8 cellular contexts compared by ENCODE assay signal in the genomic region with DNA sequence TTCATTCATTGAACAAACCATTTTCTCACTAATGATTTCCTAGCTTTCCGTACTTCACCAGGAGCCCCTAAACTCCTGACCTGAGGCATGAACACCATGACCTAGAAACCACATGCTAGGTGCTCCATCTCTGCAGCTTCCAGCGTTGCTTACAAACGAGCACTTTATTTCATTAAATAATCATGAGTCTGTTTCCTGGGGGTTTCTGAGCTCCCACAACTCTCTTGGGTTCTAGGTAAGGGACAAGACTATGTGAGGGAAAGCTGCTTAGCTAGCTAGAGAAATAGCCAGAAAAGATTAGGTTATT. TPM values are rescaled to one million over a fixed set of nuclear protein-coding genes. Genes with fewer than 3 reads are reported as not detected.
A peak's percentile ranks its signal among the peaks of the same experiment; 100 is the strongest.
DNase-seq lines count a peak whose midpoint lies in the region; ATAC-seq, FAIRE-seq and TF ChIP-seq lines count a peak whose summit lies in the region.

No MANE protein-coding gene starts in this region.

- no peak for DNase-seq in activated CD4-positive, alpha-beta T cell treated with anti-CD3 and anti-CD28 coated beads for 36 hours
- DNase-seq in activated CD4-positive, alpha-beta T cell treated with anti-CD3 and anti-CD28 coated beads for 48 hours, result no peak
- no peak for DNase-seq in keratinocyte (ENCODE audit: low read depth, low spot score)
- no peak for DNase-seq in suprapubic skin (ENCODE audit: low spot score in 2 of 2)
- DNase-seq in GM12891 (ENCODE audit: insufficient read length, low spot score), result no peak
- no peak for DNase-seq in COLO668 (lab: John Stamatoyannopoulos, UW; ENCODE audit: unreplicated experiment)
- no peak for DNase-seq in kidney tubule cell (ENCODE audit: low spot score)

- H2AFZ ChIP-seq in keratinocyte (ENCODE audit: control insufficient read depth, low read length), result no peak overlapping the region

- WGBS in suprapubic skin, result 16% methylated on average over 3 of the region's 3 CpGs

- POLR2A ChIA-PET in activated CD4-positive, alpha-beta T cell treated with anti-CD3 and anti-CD28 coated beads for 36 hours (lab: Charles Lee), result interaction anchor here (1.4 to 2.7 kb wide), 3 partner anchors 23 to 113 kb away, joined by 4 to 25 read pairs (median 5); a partner anchor contains a TSS

- no peaks in the 10 kb centered on the region for H4K20me1 ChIP-seq in keratinocyte (ENCODE audit: control insufficient read depth, extremely low read depth, insufficient read depth, low read length)

- H3K9me1 ChIP-seq in keratinocyte (ENCODE audit: control insufficient read depth, extremely low read depth, insufficient read depth, low read length), result no peaks in the 10 kb centered on the region

- H3K4me2 ChIP-seq in keratinocyte (ENCODE audit: control insufficient read depth, extremely low read depth, insufficient read depth, low read depth, low read length), result peak overlapping the region; percentile 93

- peaks cover 55% of the 10 kb centered on the region for H3K79me2 ChIP-seq in keratinocyte (ENCODE audit: control insufficient read depth, insufficient read depth, low read length)

- peaks cover 56% of the 10 kb centered on the region for H3K4me1 Mint-ChIP-seq in activated CD4-positive, alpha-beta T cell treated with anti-CD3 and anti-CD28 coated beads for 36 hours
- peaks cover 62% of the 10 kb centered on the region for H3K4me1 Mint-ChIP-seq in activated naive CD8-positive, alpha-beta T cell (ENCODE audit: low read depth)

- CTCF ChIA-PET in activated CD4-positive, alpha-beta T cell treated with anti-CD3 and anti-CD28 coated beads for 36 hours (lab: Charles Lee), result interaction anchor here (0.8 to 2.9 kb wide), 8 partner anchors 8 to 116 kb away, joined by 3 to 15 read pairs (median 7); a partner anchor contains a TSS

- H3K27me3 ChIP-seq in keratinocyte (ENCODE audit: control insufficient read depth, extremely low read depth, insufficient read depth, low read length), result no peaks in the 10 kb centered on the region
- H3K27me3 ChIP-seq in suprapubic skin, result no peaks in the 10 kb centered on the region

- dilution Hi-C loops in keratinocyte (cut with MboI; ENCODE audit: extremely low pct_ligation_motif_present, low sequenced_read_pairs), result no loop called here

- H3K9me3 Mint-ChIP-seq in activated CD4-positive, alpha-beta T cell treated with anti-CD3 and anti-CD28 coated beads for 36 hours (ENCODE audit: low read depth), result no peaks in the 10 kb centered on the region
- H3K9me3 Mint-ChIP-seq in activated naive CD8-positive, alpha-beta T cell (ENCODE audit: low read depth), result no peaks in the 10 kb centered on the region

- no peak for ATAC-seq in activated CD4-positive, alpha-beta T cell treated with anti-CD3 and anti-CD28 coated beads for 36 hours

- peak overlapping the region; percentile 83 for H3K27ac Mint-ChIP-seq in activated CD4-positive, alpha-beta T cell treated with anti-CD3 and anti-CD28 coated beads for 36 hours
- H3K27ac Mint-ChIP-seq in activated naive CD8-positive, alpha-beta T cell, result peak overlapping the region; percentile 94

- H3K9ac ChIP-seq in keratinocyte (ENCODE audit: control insufficient read depth, extremely low read depth, insufficient read depth, low read length), result peak overlapping the region; percentile 78

- TF ChIP-seq POLR2A in suprapubic skin (IDR thresholded peaks at IDR 0.05) (no peak), GM12891 (IDR thresholded peaks at IDR 0.05; ENCODE audit: low read depth, low read length) (no peak)

- H3K27me3 Mint-ChIP-seq in activated CD4-positive, alpha-beta T cell treated with anti-CD3 and anti-CD28 coated beads for 36 hours, result no peaks in the 10 kb centered on the region
- no peaks in the 10 kb centered on the region for H3K27me3 Mint-ChIP-seq in activated naive CD8-positive, alpha-beta T cell

- H3K4me1 ChIP-seq in keratinocyte (ENCODE audit: control insufficient read depth, extremely low read depth, insufficient read depth, low read length), result peaks cover 38% of the 10 kb centered on the region
- peaks cover 32% of the 10 kb centered on the region for H3K4me1 ChIP-seq in suprapubic skin

- H3K4me3 ChIP-seq in keratinocyte (ENCODE audit: control insufficient read depth in 2 of 3, extremely low read depth in 1 of 3, insufficient read depth in 2 of 3, low read depth in 1 of 3, low read length in 3 of 3), result peak overlapping the region; percentile 68 to 84 (median 73)
- H3K4me3 ChIP-seq in suprapubic skin, result peak overlapping the region; percentile 79

- peaks cover 54% of the 10 kb centered on the region for H3K36me3 Mint-ChIP-seq in activated CD4-positive, alpha-beta T cell treated with anti-CD3 and anti-CD28 coated beads for 36 hours (ENCODE audit: low read depth)
- peaks cover 12% of the 10 kb centered on the region for H3K36me3 Mint-ChIP-seq in activated naive CD8-positive, alpha-beta T cell

- H3K9me3 ChIP-seq in keratinocyte (ENCODE audit: control insufficient read depth, low read depth, low read length), result no peaks in the 10 kb centered on the region
- H3K9me3 ChIP-seq in suprapubic skin, result no peaks in the 10 kb centered on the region

- H3K36me3 ChIP-seq in keratinocyte (ENCODE audit: control insufficient read depth in 2 of 2, extremely low read depth in 1 of 2, insufficient read depth in 2 of 2, low read length in 2 of 2) (peaks cover 0 to 6% of the 10 kb centered on the region in 2 experiments), suprapubic skin (no peaks in the 10 kb centered on the region)

- H3K27ac ChIP-seq in keratinocyte (ENCODE audit: control insufficient read depth, insufficient read depth, low read length), result peak overlapping the region; percentile 88
- H3K27ac ChIP-seq in suprapubic skin, result peak overlapping the region; percentile 93

- TF ChIP-seq EP300 in suprapubic skin (IDR thresholded peaks at IDR 0.05), result no peak

- TF ChIP-seq CTCF in keratinocyte (optimal IDR thresholded peaks at IDR 0.05 in 1 of 3, IDR thresholded peaks at IDR 0.05 in 1 of 3, conservative IDR thresholded peaks at IDR 0.05 in 1 of 3; ENCODE audit: extremely low read depth in 1 of 3, insufficient read depth in 2 of 3, low read length in 3 of 3), result no peak
- no peak for TF ChIP-seq CTCF in suprapubic skin (IDR thresholded peaks at IDR 0.05)

- peak overlapping the region; percentile 95 for H3K4me3 Mint-ChIP-seq in activated CD4-positive, alpha-beta T cell treated with anti-CD3 and anti-CD28 coated beads for 36 hours
- peak overlapping the region; percentile 97 for H3K4me3 Mint-ChIP-seq in activated naive CD8-positive, alpha-beta T cell

- FAIRE-seq in keratinocyte (lab: Jason Lieb, UNC) (no peak), GM12891 (lab: Jason Lieb, UNC) (no peak)

- intact Hi-C loops in activated CD4-positive, alpha-beta T cell treated with anti-CD3 and anti-CD28 coated beads for 36 hours (cut with DNase I, micrococcal nuclease), result loop anchor here in 1 of 2 experiments (5.0 to 10.0 kb wide), 3 partner anchors 317 to 1134 kb away; a partner anchor contains a TSS

TF ChIP-seq in GM12891, 5 proteins besides CTCF, POLR2A, EP300 and RAD21:
- no peak for TF ChIP-seq PAX5 (IDR thresholded peaks at IDR 0.05; ENCODE audit: insufficient read depth, low read length, severe bottlenecking)
- TF ChIP-seq POU2F2 (IDR thresholded peaks at IDR 0.05; ENCODE audit: low read depth, low read length), result no peak
- TF ChIP-seq TAF1 (IDR thresholded peaks at IDR 0.05; ENCODE audit: low read depth, low read length), result no peak

RNA-seq across cellular contexts. Expression of a gene that starts 1.3 kb away (rescaled TPM):
- 100 to 1,000 TPM in 1 of 2 experiments, 10 to 100 TPM in 1; 94.9 to 115 TPM for total RNA-seq in activated CD4-positive, alpha-beta T cell treated with anti-CD3 and anti-CD28 coated beads for 36 hours
- polyA plus RNA-seq in keratinocyte, result 44.4 to 73.8 TPM (median 73.2 TPM) in 3 replicates
- 46.0 TPM for polyA plus RNA-seq in keratinocyte (2011; ENCODE audit: low read depth)
- polyA plus RNA-seq in keratinocyte (2011; cell fraction: cytosol; rRNA removed), result 31.9 and 44.4 TPM in 2 replicates
- polyA plus RNA-seq in keratinocyte (2011; cell fraction: nucleus; rRNA removed), result 42.6 and 42.7 TPM in 2 replicates
- 63.2 and 63.8 TPM in 2 replicates for polyA plus RNA-seq in keratinocyte (2012; ENCODE audit: low replicate concordance)
- polyA minus RNA-seq in keratinocyte, result 30.2 to 55.5 TPM (median 42.5 TPM) in 3 replicates
- polyA minus RNA-seq in keratinocyte (2011; cell fraction: cytosol; rRNA and poly(A)+ RNA removed), result 21.7 TPM
- 19.1 and 28.9 TPM in 2 replicates for polyA minus RNA-seq in keratinocyte (2011; cell fraction: nucleus; rRNA and poly(A)+ RNA removed)
- 10 to 100 TPM; 23.6 to 31.0 (median 27.9) TPM for total RNA-seq in suprapubic skin
- polyA plus RNA-seq in GM12891 (2012; ENCODE audit: low read depth, missing spikeins), result 61.9 TPM

RNA-seq across cellular contexts. Expression of a gene that starts 31.5 kb away (rescaled TPM):
- total RNA-seq in activated CD4-positive, alpha-beta T cell treated with anti-CD3 and anti-CD28 coated beads for 36 hours, result 10 to 100 TPM; 49.9 to 50.8 TPM
- 3.4 to 11.9 TPM (median 9.3 TPM) in 3 replicates for polyA plus RNA-seq in keratinocyte
- polyA plus RNA-seq in keratinocyte (2011; ENCODE audit: low read depth), result 8.5 TPM
- polyA plus RNA-seq in keratinocyte (2011; cell fraction: cytosol; rRNA removed), result 4.5 and 8.7 TPM in 2 replicates
- 4.5 and 7.1 TPM in 2 replicates for polyA plus RNA-seq in keratinocyte (2011; cell fraction: nucleus; rRNA removed)
- polyA plus RNA-seq in keratinocyte (2012; ENCODE audit: low replicate concordance), result 5.6 and 13.9 TPM in 2 replicates
- 1.4 to 7.1 TPM (median 1.9 TPM) in 3 replicates for polyA minus RNA-seq in keratinocyte
- 3.8 TPM for polyA minus RNA-seq in keratinocyte (2011; cell fraction: cytosol; rRNA and poly(A)+ RNA removed)
- polyA minus RNA-seq in keratinocyte (2011; cell fraction: nucleus; rRNA and poly(A)+ RNA removed), result 1.3 and 5.0 TPM in 2 replicates
- total RNA-seq in suprapubic skin, result 1 to 10 TPM; 4.8 to 8.2 (median 7.0) TPM
- polyA plus RNA-seq in GM12891 (2012; ENCODE audit: low read depth, missing spikeins), result 22.8 TPM

Comparison
In these comparisons a context has a peak if more than half of its experiments do, and no peak if none do; other contexts are left out.
1. RNA of a gene that starts 31.5 kb away (total RNA-seq): 49.9 to 50.8 TPM in activated CD4-positive, alpha-beta T cell treated with anti-CD3 and anti-CD28 coated beads for 36 hours; 4.8 to 8.2 TPM in suprapubic skin; every median in the first group is over 4 times any median in the second.